8 cellular contexts compared by ENCODE assay signal in the genomic region with DNA sequence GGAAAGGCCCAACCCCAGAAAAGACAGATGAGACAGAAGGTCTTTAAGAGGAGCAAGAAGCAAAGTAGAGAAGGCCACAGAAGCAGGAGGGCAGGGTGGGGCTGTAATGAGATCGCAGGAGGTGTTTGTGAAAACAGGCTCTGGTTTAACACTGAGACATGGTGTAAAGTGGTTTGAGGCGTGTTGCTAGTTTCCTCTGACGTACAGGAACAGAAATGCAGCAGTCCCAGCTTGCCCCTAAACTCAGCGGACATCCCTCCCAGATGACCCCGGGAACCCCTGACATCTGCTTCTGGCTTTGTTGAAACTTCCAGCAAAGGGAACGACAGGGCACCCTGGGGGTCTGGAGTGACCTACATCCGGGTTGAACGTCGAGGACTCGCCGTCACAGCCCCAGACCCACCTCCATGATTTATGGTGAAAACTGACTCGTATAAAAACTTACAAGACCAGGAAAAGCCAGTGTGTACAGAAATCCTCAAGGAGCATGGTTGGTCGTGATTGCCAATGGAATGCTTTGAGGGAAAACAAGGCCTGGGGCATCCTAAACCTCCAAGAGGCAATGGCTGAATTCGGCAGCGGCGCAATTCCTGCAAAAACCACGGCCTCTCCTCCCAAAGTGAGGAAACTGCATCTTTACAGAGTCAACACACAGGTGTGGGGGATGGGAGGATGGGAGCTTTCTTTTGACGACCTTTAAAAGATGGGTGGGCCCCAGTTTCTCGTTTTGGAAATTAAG. TPM values are rescaled to one million over a fixed set of nuclear protein-coding genes. Genes with fewer than 3 reads are reported as not detected.
DNase-seq lines count a peak whose midpoint lies in the region; ATAC-seq and TF ChIP-seq lines count a peak whose summit lies in the region.

No MANE protein-coding gene starts in this region.

- H3K27ac ChIP-seq in esophagus (ENCODE audit: low read depth in 2 of 2, low read length in 1 of 2): peak overlapping the region; percentile 38 to 75
- H3K27ac ChIP-seq in psoas muscle: peak overlapping the region; percentile 55

- intact Hi-C loops in psoas muscle (cut with DNase I): no loop called here

- H3K4me1 ChIP-seq in esophagus (ENCODE audit: control insufficient read depth in 2 of 2, insufficient read depth in 2 of 2, low read length in 1 of 2) (peaks cover 3 to 4% of the 10 kb centered on the region in 2 donors), psoas muscle (peaks cover 12% of the 10 kb centered on the region)

- ATAC-seq in psoas muscle (peak in 2 of 4 donors; percentile 19 to 59), GM21390 (IDR thresholded peaks at IDR 0.05; ENCODE audit: unreplicated experiment) (no peak)

- 49% methylated on average over 19 of the region's 19 CpGs for WGBS in esophagus, 2 donors
- WGBS in psoas muscle, 3 donors: 62 to 69% (median 64%) methylated on average over 19 of the region's 19 CpGs

- H3K9me3 ChIP-seq in esophagus (ENCODE audit: control insufficient read depth in 2 of 2, insufficient read depth in 1 of 2, low read depth in 1 of 2, low read length in 1 of 2) (peaks cover 3 to 5% of the 10 kb centered on the region in 2 donors), psoas muscle (peaks cover 9% of the 10 kb centered on the region)

- peaks cover 4 to 5% of the 10 kb centered on the region in 2 donors for H3K36me3 ChIP-seq in esophagus (ENCODE audit: control insufficient read depth in 2 of 2, insufficient read depth in 2 of 2, low read length in 1 of 2)
- H3K36me3 ChIP-seq in psoas muscle (ENCODE audit: insufficient read depth in 1 of 2, low read depth in 1 of 2): peaks cover 0 to 7% of the 10 kb centered on the region in 2 donors

- H3K27me3 ChIP-seq in esophagus (ENCODE audit: control insufficient read depth in 1 of 2, insufficient read depth in 2 of 2, low read length in 2 of 2): no peaks in the 10 kb centered on the region
- H3K27me3 ChIP-seq in psoas muscle (ENCODE audit: insufficient read depth in 3 of 3, low read length in 2 of 3): no peaks in the 10 kb centered on the region

- TF ChIP-seq CTCF in GM10266 (IDR thresholded peaks at IDR 0.05; ENCODE audit: control insufficient read depth, insufficient read depth, low read depth, missing control alignments): no peak
- TF ChIP-seq CTCF in psoas muscle (IDR thresholded peaks at IDR 0.05): no peak

- DNase-seq in GM10266 (ENCODE audit: extremely low spot score): peak; percentile 46
- DNase-seq in activated CD8-positive, alpha-beta memory T cell treated with anti-CD3 and anti-CD28 coated beads for 1 hour (ENCODE audit: extremely low read depth in 1 of 2, low read depth in 1 of 2): peak; percentile 40 to 63
- peak in 1 of 2 donors; percentile 70 for DNase-seq in psoas muscle
- DNase-seq in NCI-H187 treated with DMSO at 0.1 percent for 48 hours (lab: John Stamatoyannopoulos, UW): no peak
- no peak for DNase-seq in midbrain (lab: John Stamatoyannopoulos, UW)
- DNase-seq in NCI-H1092 (lab: John Stamatoyannopoulos, UW): no peak

- H3K4me3 ChIP-seq in esophagus (ENCODE audit: low read depth in 1 of 2, low read length in 2 of 2): no peak overlapping the region
- no peak overlapping the region for H3K4me3 ChIP-seq in psoas muscle

RNA-seq across cellular contexts. Expression of gene LITAF, which starts 25.8 kb away (rescaled TPM):
- polyA plus RNA-seq in esophagus (10 to 100 TPM; 10.9 to 28.7 TPM), psoas muscle (10 to 100 TPM in 2 of 3 donors, 1 to 10 TPM in 1; 5.0 to 33.1 (median 21.5) TPM)
- 10 to 100 TPM in 3 of 4 donors, 1 to 10 TPM in 1; 8.5 to 60.2 (median 18.5) TPM for total RNA-seq in psoas muscle

Comparison
In these comparisons a context has a peak if more than half of its experiments do, and no peak if none do; other contexts are left out.
1. DNase-seq: peak in GM10266 (single experiment) and activated CD8-positive, alpha-beta memory T cell treated with anti-CD3 and anti-CD28 coated beads for 1 hour (2 of 2); none in NCI-H187 treated with DMSO at 0.1 percent for 48 hours (single experiment), midbrain (single experiment) and NCI-H1092 (single experiment).